ENCODE assay signal across 18 cellular contexts in genomic region chr10:79314761-79315601, GRCh38. TPM values are rescaled to one million over a fixed set of nuclear protein-coding genes. Genes with fewer than 3 reads are reported as not detected.
DNase-seq lines count a peak whose midpoint lies in the region; ATAC-seq, FAIRE-seq and TF ChIP-seq lines count a peak whose summit lies in the region.
"Had no signal": no experiment of that assay in that cellular context is flagged by ENCODE, and none has a peak within 500 bp of the region (broad histone marks: within the 10 kb centered on the region; RNA-seq: fewer than 3 reads in every experiment).

No MANE protein-coding gene starts in this region.

- H3K27ac Mint-ChIP-seq in stimulated activated naive B cell treated with anti-CD40 and anti-IgM and Interleukin-4, amounts not matched to agents 10 μg/mL and 1 μg/mL and 100 μg/mL, for 72 hours: peak overlapping the region; percentile 68
- H3K27ac Mint-ChIP-seq: CD4-positive, alpha-beta T cell; dendritic cell treated with granulocyte-macrophage colony-stimulating factor and Interleukin-4, amounts not matched to agents 40 ng/mL and 50 ng/mL, for 4 days had no signal

- 82 to 86% methylated on average over 25 of the region's 25 CpGs for WGBS in heart right ventricle, 2 donors
- WGBS in K562 (ENCODE audit: insufficient coverage, low coverage, missing lambda C conversion rate): 67% methylated on average over 25 of the region's 25 CpGs

- no TSS peak for BruUV-seq in K562 (replicated peaks; lab: Mats Ljungman, UMichigan)

- H3K4me2 ChIP-seq in K562 (ENCODE audit: insufficient read depth, low read length): no peak overlapping the region
- H3K4me2 ChIP-seq: A549 had no signal

- H3K27me3 Mint-ChIP-seq in stimulated activated naive B cell treated with anti-CD40 and anti-IgM and Interleukin-4, amounts not matched to agents 10 μg/mL and 1 μg/mL and 100 μg/mL, for 72 hours: no peaks in the 10 kb centered on the region
- H3K27me3 Mint-ChIP-seq: type B pancreatic cell had no signal

- ATAC-seq in Right ventricle myocardium superior (ENCODE audit: poor library complexity): no peak
- no peak for ATAC-seq in heart right ventricle
- no peak for ATAC-seq in K562
- no peak for ATAC-seq in lower lobe of right lung
- no peak for ATAC-seq in stimulated activated naive B cell treated with anti-CD40 and anti-IgM and Interleukin-4, amounts not matched to agents 10 μg/mL and 1 μg/mL and 100 μg/mL, for 72 hours (replicated peaks)
- ATAC-seq in HG03159 (IDR thresholded peaks at IDR 0.05; ENCODE audit: unreplicated experiment): no peak
- no peak for ATAC-seq in GM18858 (IDR thresholded peaks at IDR 0.05; ENCODE audit: unreplicated experiment)
- no peak for ATAC-seq in GM19351 (IDR thresholded peaks at IDR 0.05; ENCODE audit: unreplicated experiment)
- ATAC-seq: A549 had no signal

- POLR2A ChIA-PET in K562 (lab: Yijun Ruan, JAX): interaction anchor here (0.5 to 0.7 kb wide), 2 partner anchors 15 to 77 kb away, joined by 4 read pairs; no protein-coding TSS in a partner anchor

- H3K27me3 ChIP-seq in heart right ventricle (no peaks in the 10 kb centered on the region), K562 (ENCODE audit: control insufficient read depth in 2 of 2, insufficient read depth in 2 of 2, low read length in 2 of 2) (peaks cover 0 to 8% of the 10 kb centered on the region in 2 experiments; a peak in 2 of 5 replicates), lower lobe of right lung (ENCODE audit: low read depth) (no peaks in the 10 kb centered on the region)
- H3K27me3 ChIP-seq: esophagus squamous epithelium had no signal

- H3K9me3 Mint-ChIP-seq in stimulated activated naive B cell treated with anti-CD40 and anti-IgM and Interleukin-4, amounts not matched to agents 10 μg/mL and 1 μg/mL and 100 μg/mL, for 72 hours: peaks cover 0 to 10% of the 10 kb centered on the region in 2 donors
- H3K9me3 Mint-ChIP-seq: CD4-positive, alpha-beta T cell; dendritic cell treated with granulocyte-macrophage colony-stimulating factor and Interleukin-4, amounts not matched to agents 40 ng/mL and 50 ng/mL, for 4 days; type B pancreatic cell had no signal

- H4K20me1 ChIP-seq in K562 (replicated peaks; ENCODE audit: control insufficient read depth, insufficient read depth, low read length): no peaks in the 10 kb centered on the region

- H3K4me3 Mint-ChIP-seq in stimulated activated naive B cell treated with anti-CD40 and anti-IgM and Interleukin-4, amounts not matched to agents 10 μg/mL and 1 μg/mL and 100 μg/mL, for 72 hours: no peak overlapping the region
- H3K4me3 Mint-ChIP-seq: CD4-positive, alpha-beta T cell; dendritic cell treated with granulocyte-macrophage colony-stimulating factor and Interleukin-4, amounts not matched to agents 40 ng/mL and 50 ng/mL, for 4 days; type B pancreatic cell had no signal

- H3K4me1 Mint-ChIP-seq in stimulated activated naive B cell treated with anti-CD40 and anti-IgM and Interleukin-4, amounts not matched to agents 10 μg/mL and 1 μg/mL and 100 μg/mL, for 72 hours: peaks cover 47 to 66% of the 10 kb centered on the region in 2 donors

- H3K4me3 ChIP-seq in heart right ventricle: no peak overlapping the region
- no peak overlapping the region for H3K4me3 ChIP-seq in K562
- H3K4me3 ChIP-seq in lower lobe of right lung: no peak overlapping the region
- H3K4me3 ChIP-seq: A549, esophagus squamous epithelium had no signal

- FAIRE-seq in K562 (lab: Jason Lieb, UNC): no peak
- FAIRE-seq: A549 had no signal

- H3K36me3 ChIP-seq in heart right ventricle (peaks cover 3 to 63% (median 32%) of the 10 kb centered on the region in 9 donors), K562 (ENCODE audit: control insufficient read depth, insufficient read depth, low read length) (peaks cover 9% of the 10 kb centered on the region; the same call in 1 of the 3 replicates), lower lobe of right lung (peaks cover 55% of the 10 kb centered on the region)

- no peak for TF ChIP-seq CTCF in heart right ventricle (IDR thresholded peaks at IDR 0.05)
- TF ChIP-seq CTCF in K562 (IDR thresholded peaks at IDR 0.05 in 2 of 3, conservative IDR thresholded peaks at IDR 0.05 in 1 of 3; ENCODE audit: insufficient read depth in 2 of 3, low read depth in 1 of 3, low read length in 3 of 3): no peak
- TF ChIP-seq CTCF in lower lobe of right lung (IDR thresholded peaks at IDR 0.05): no peak

- no peak for TF ChIP-seq POLR2A in K562 (conservative IDR thresholded peaks at IDR 0.05)

- in situ Hi-C loops in K562 (cut with MboI): no loop called here

- no peak overlapping the region for H2AFZ ChIP-seq in K562 (ENCODE audit: low read depth, low read length)

- no peaks in the 10 kb centered on the region for H3K79me2 ChIP-seq in K562 (ENCODE audit: control insufficient read depth, insufficient read depth, low read length)

- peaks cover 59 to 72% of the 10 kb centered on the region in 2 donors for H3K36me3 Mint-ChIP-seq in stimulated activated naive B cell treated with anti-CD40 and anti-IgM and Interleukin-4, amounts not matched to agents 10 μg/mL and 1 μg/mL and 100 μg/mL, for 72 hours
- H3K36me3 Mint-ChIP-seq: type B pancreatic cell had no signal

- CTCF ChIA-PET in K562 (lab: Yijun Ruan, JAX; ENCODE audit: low intra/inter-chr PET ratio): no interaction called here

- no peak for TF ChIP-seq RAD21 in K562 (CRISPR knock-in tag; conservative IDR thresholded peaks at IDR 0.05 in 1 of 2, IDR thresholded peaks at IDR 0.05 in 1 of 2)

- H3K9me3 ChIP-seq in heart right ventricle (peaks cover 0 to 5% (median 0%) of the 10 kb centered on the region in 11 donors), K562 (replicated peaks; ENCODE audit: control insufficient read depth, insufficient read depth, low read depth, low read length) (no peaks in the 10 kb centered on the region), lower lobe of right lung (no peaks in the 10 kb centered on the region)
- H3K9me3 ChIP-seq: A549, esophagus squamous epithelium had no signal

- peaks cover 6% of the 10 kb centered on the region for H3K9me1 ChIP-seq in K562 (ENCODE audit: control insufficient read depth, insufficient read depth, low read length)

- H3K27ac ChIP-seq in heart right ventricle (no peak overlapping the region), K562 (ENCODE audit: extremely low read depth, low read depth, low read length) (no peak overlapping the region), lower lobe of right lung (no peak overlapping the region)
- H3K27ac ChIP-seq: A549, esophagus squamous epithelium had no signal

- intact Hi-C loops in Right ventricle myocardium superior (cut with DNase I): no loop called here
- intact Hi-C loops in heart right ventricle (cut with DNase I): no loop called here
- intact Hi-C loops in K562 (cut with micrococcal nuclease): no loop called here
- intact Hi-C loops in lower lobe of right lung (cut with DNase I): no loop called here

- peak overlapping the region in 1 of 2 experiments; percentile 59; a peak in 2 of 4 replicates for H3K9ac ChIP-seq in K562 (ENCODE audit: insufficient read depth in 1 of 2, low read depth in 2 of 2, low read length in 2 of 2)

- no peak for TF ChIP-seq EP300 in K562 (IDR thresholded peaks at IDR 0.05; ENCODE audit: low read length)

- H3K4me1 ChIP-seq in heart right ventricle (peaks cover 3 to 37% (median 8%) of the 10 kb centered on the region in 9 donors), K562 (replicated peaks in 1 of 2; ENCODE audit: control insufficient read depth in 2 of 2, insufficient read depth in 2 of 2, low read length in 2 of 2) (peaks cover 21 to 42% of the 10 kb centered on the region in 2 experiments), lower lobe of right lung (peaks cover 19% of the 10 kb centered on the region)

- DNase-seq in Right ventricle myocardium superior (peak; percentile 36), heart right ventricle (no peak), K562 (ENCODE audit: extremely low read depth in 1 of 4, low spot score in 3 of 4) (no peak), lower lobe of right lung (peak; percentile 41)
- no peak for DNase-seq in stimulated activated naive B cell treated with anti-CD40 and anti-IgM and Interleukin-4, amounts not matched to agents 10 μg/mL and 1 μg/mL and 100 μg/mL, for 72 hours
- DNase-seq: activated CD4-positive, alpha-beta T cell treated with anti-CD3 and anti-CD28 coated beads, Interleukin-2, amount 50 U/mL, for 4 hours; amygdala; CD4-positive, alpha-beta T cell; DND-41; esophagus squamous epithelium; NCI-H1930; NCI-H526 had no signal

TF ChIP-seq in K562, 482 proteins besides CTCF, POLR2A, EP300 and RAD21 (continues in another document):
- TF ChIP-seq KHSRP (IDR thresholded peaks at IDR 0.05) (no peak), PKNOX1 (IDR thresholded peaks at IDR 0.05) (0 out of 2 replicates have a peak, but pooled peaks have one; percentile 16)

RNA-seq across cellular contexts. Expression of gene PPIF, which starts 32.3 kb away (rescaled TPM):
- total RNA-seq in Right ventricle myocardium superior (146 TPM), heart right ventricle (100 to 1,000 TPM in 9 of 10 donors, 10 to 100 TPM in 1; 95.5 to 205 (median 148) TPM), K562 (2014; rRNA removed) (53.4 and 69.8 TPM in 2 replicates), K562 (2014; rRNA removed; fragmentation: Illumina TruSeq; extraction: Trizol) (97.7 and 108 TPM in 2 replicates), K562 (2015; rRNA removed; fragmentation: Illumina TruSeq; extraction: Trizol) (117 and 119 TPM in 2 replicates), K562 (2021) (235 and 239 TPM in 2 replicates), lower lobe of right lung (28.5 TPM)
- polyA plus RNA-seq in heart right ventricle (100 to 1,000 TPM in 1 of 2 donors, 10 to 100 TPM in 1; 44.3 to 144 TPM), K562 (2011; rRNA removed) (148 and 175 TPM in 2 replicates), K562 (2014; fragmentation: Illumina TruSeq; extraction: Trizol) (250 and 287 TPM in 2 replicates), K562 (2014; fragmentation: Nextera tagmentation; extraction: Ambion mirVana) (10 to 100 TPM; 40.9 to 51.1 TPM), K562 (2014; rRNA removed) (154 and 168 TPM in 2 replicates)
- total RNA-seq in K562 (2011; cell fraction: chromatin; rRNA removed; ENCODE audit: low replicate concordance): 96.3 and 215 TPM in 2 replicates
- 144 and 155 TPM in 2 replicates for total RNA-seq in K562 (2011; cell fraction: nucleolus; rRNA removed)
- 118 and 119 TPM in 2 replicates for total RNA-seq in K562 (2011; cell fraction: nucleoplasm; rRNA removed)
- 202 and 255 TPM in 2 replicates for polyA plus RNA-seq in K562 (2011; cell fraction: cytosol; rRNA removed)
- polyA plus RNA-seq in K562 (2011; cell fraction: nucleus; rRNA removed): 198 and 337 TPM in 2 replicates
- polyA plus RNA-seq in K562 (2012): 180 and 222 TPM in 2 replicates
- polyA minus RNA-seq in K562 (2011; rRNA and poly(A)+ RNA removed): 91.8 and 131 TPM in 2 replicates
- polyA minus RNA-seq in K562 (2011; cell fraction: cytosol; rRNA and poly(A)+ RNA removed): 98.9 and 104 TPM in 2 replicates
- polyA minus RNA-seq in K562 (2011; cell fraction: nucleus; rRNA and poly(A)+ RNA removed): 116 and 136 TPM in 2 replicates

Comparison
In these comparisons a context has a peak if more than half of its experiments do, and no peak if none do; other contexts are left out.
1. DNase-seq: peak in Right ventricle myocardium superior (single experiment) and lower lobe of right lung (single experiment); none in heart right ventricle (0 of 2), K562 (0 of 4) and stimulated activated naive B cell treated with anti-CD40 and anti-IgM and Interleukin-4, amounts not matched to agents 10 μg/mL and 1 μg/mL and 100 μg/mL, for 72 hours (single experiment).